In the genomic region with DNA sequence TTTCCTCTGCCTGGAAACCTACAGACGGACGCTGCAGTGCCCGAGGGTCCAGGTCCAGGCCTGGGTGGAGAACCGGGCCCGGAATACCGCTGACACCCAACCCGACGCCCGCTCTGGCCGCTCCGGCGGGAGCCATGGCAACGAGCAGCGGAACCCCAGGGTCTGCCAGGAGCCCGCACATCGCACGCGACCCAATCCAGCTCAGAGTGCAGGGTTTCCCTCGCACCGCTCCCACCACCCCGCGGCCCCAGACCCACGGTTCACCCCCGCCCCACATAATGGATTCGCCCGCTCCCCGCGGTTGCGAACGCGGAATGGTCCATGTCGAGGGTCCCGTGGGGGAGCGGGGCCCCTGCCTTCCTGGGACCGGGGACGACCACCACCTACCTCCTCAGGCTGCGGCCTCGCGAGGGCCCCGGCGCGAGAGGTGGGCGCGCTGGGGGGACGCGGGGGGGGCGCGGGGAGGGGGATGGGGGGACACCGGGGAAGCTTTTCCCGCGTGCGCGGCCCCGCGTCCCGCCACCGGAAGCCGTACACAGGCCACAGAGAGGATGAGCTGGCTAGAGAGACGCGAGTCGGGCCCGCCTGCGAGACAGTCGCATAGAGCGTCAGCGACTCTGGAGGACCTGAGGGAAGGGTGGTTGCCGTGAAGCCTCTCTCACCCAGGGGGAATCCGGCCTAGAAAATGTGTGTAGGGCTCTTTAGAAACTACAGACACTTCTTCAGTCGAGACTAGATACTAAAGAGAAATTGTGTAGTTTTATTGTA, we compare ENCODE assay signal across 8 cellular contexts.
DNase-seq lines count a peak whose midpoint lies in the region; ATAC-seq, FAIRE-seq and TF ChIP-seq lines count a peak whose summit lies in the region.

A gene with protein sequence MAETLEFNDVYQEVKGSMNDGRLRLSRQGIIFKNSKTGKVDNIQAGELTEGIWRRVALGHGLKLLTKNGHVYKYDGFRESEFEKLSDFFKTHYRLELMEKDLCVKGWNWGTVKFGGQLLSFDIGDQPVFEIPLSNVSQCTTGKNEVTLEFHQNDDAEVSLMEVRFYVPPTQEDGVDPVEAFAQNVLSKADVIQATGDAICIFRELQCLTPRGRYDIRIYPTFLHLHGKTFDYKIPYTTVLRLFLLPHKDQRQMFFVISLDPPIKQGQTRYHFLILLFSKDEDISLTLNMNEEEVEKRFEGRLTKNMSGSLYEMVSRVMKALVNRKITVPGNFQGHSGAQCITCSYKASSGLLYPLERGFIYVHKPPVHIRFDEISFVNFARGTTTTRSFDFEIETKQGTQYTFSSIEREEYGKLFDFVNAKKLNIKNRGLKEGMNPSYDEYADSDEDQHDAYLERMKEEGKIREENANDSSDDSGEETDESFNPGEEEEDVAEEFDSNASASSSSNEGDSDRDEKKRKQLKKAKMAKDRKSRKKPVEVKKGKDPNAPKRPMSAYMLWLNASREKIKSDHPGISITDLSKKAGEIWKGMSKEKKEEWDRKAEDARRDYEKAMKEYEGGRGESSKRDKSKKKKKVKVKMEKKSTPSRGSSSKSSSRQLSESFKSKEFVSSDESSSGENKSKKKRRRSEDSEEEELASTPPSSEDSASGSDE (minus strand): TSS at position 550 of the 768 bp plus-strand sequence. CDS start 771 bp downstream, outside the sequence.

- DNase-seq in GM18507 (ENCODE audit: extremely low spot score, insufficient read length, low read depth) (peak; percentile 86), NCI-H1694 (lab: John Stamatoyannopoulos, UW) (peak; percentile 57), T1000 (lab: John Stamatoyannopoulos, UW) (peak; percentile 46), astrocyte of the cerebellum (ENCODE audit: low read depth) (peak; percentile 51), hippocampal formation (lab: John Stamatoyannopoulos, UW) (peak; percentile 88 to 89), retinal pigment epithelial cell (ENCODE audit: low read depth) (no peak), NCI-H187 treated with DMSO at 0.1 percent for 48 hours (lab: John Stamatoyannopoulos, UW) (no peak)

- TF ChIP-seq CTCF in astrocyte of the cerebellum (IDR thresholded peaks at IDR 0.05; ENCODE audit: low read depth, low read length, missing control alignments) = no peak
- no peak for TF ChIP-seq CTCF in retinal pigment epithelial cell (conservative IDR thresholded peaks at IDR 0.05; ENCODE audit: low read depth, low read length)

- H3K4me3 ChIP-seq in astrocyte of the cerebellum (ENCODE audit: low read depth, low read length) (peak within 1 kb of the TSS; percentile 76), retinal pigment epithelial cell (ENCODE audit: low read length) (peak within 1 kb of the TSS; percentile 80)

- in situ Hi-C loops in astrocyte of the cerebellum (cut with HindIII; ENCODE audit: low sequenced_read_pairs) = no loop called here

- peak; percentile 99 for ATAC-seq in HG02885 (IDR thresholded peaks at IDR 0.05; ENCODE audit: poor library complexity, unreplicated experiment)

- FAIRE-seq in GM18507 (lab: Jason Lieb, UNC) = peak; percentile 98

Comparison
In these comparisons a context has a peak if more than half of its experiments do, and no peak if none do; other contexts are left out.
1. DNase-seq: peak in GM18507 (single experiment), NCI-H1694 (single experiment), T1000 (single experiment), astrocyte of the cerebellum (single experiment) and hippocampal formation (2 of 2); none in retinal pigment epithelial cell (single experiment) and NCI-H187 treated with DMSO at 0.1 percent for 48 hours (single experiment).